Comparison of ENCODE assay signal across 2 cellular contexts in the genomic region with DNA sequence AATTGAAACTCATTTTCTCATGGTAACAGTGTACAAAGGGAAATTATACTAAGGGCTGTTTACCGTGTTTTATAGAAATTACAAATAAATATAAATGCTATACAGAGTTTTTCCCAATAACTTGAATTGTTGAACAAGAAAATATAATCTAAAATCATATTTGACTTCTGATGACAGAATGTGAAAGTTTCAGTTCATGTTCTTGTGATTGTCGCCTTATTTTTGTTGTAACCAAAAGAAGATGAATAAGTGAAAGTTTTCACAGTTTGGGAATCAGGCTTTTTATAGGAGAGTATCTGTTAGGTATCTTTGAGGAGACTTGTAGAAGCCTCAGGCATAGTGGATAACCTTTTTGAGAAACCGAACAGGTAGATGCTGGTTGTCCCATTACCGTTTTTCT.
TF ChIP-seq lines count a peak whose summit lies in the region.

No MANE protein-coding gene starts in this region.

TF ChIP-seq in liver, 16 proteins besides CTCF, POLR2A, EP300 and RAD21 (continued from another document):
- TF ChIP-seq, protein P1, sequence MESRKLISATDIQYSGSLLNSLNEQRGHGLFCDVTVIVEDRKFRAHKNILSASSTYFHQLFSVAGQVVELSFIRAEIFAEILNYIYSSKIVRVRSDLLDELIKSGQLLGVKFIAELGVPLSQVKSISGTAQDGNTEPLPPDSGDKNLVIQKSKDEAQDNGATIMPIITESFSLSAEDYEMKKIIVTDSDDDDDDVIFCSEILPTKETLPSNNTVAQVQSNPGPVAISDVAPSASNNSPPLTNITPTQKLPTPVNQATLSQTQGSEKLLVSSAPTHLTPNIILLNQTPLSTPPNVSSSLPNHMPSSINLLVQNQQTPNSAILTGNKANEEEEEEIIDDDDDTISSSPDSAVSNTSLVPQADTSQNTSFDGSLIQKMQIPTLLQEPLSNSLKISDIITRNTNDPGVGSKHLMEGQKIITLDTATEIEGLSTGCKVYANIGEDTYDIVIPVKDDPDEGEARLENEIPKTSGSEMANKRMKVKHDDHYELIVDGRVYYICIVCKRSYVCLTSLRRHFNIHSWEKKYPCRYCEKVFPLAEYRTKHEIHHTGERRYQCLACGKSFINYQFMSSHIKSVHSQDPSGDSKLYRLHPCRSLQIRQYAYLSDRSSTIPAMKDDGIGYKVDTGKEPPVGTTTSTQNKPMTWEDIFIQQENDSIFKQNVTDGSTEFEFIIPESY (IDR thresholded peaks at IDR 0.05): no peak
- TF ChIP-seq JUND (IDR thresholded peaks at IDR 0.05) (no peak), GABPA (IDR thresholded peaks at IDR 0.05 in 1 of 2, conservative IDR thresholded peaks at IDR 0.05 in 1 of 2) (no peak), FOXA2 (IDR thresholded peaks at IDR 0.05) (no peak), MAX (IDR thresholded peaks at IDR 0.05) (no peak), FOXA1 (IDR thresholded peaks at IDR 0.05) (no peak), EGR1 (IDR thresholded peaks at IDR 0.05; ENCODE audit: low read depth in 2 of 2) (no peak), TAF1 (conservative IDR thresholded peaks at IDR 0.05) (no peak), HNF4G (IDR thresholded peaks at IDR 0.05) (no peak), YY1 (IDR thresholded peaks at IDR 0.05) (no peak), SP1 (IDR thresholded peaks at IDR 0.05) (no peak), NR2F2 (IDR thresholded peaks at IDR 0.05) (no peak), RXRA (IDR thresholded peaks at IDR 0.05) (no peak)
- TF ChIP-seq, protein P2, sequence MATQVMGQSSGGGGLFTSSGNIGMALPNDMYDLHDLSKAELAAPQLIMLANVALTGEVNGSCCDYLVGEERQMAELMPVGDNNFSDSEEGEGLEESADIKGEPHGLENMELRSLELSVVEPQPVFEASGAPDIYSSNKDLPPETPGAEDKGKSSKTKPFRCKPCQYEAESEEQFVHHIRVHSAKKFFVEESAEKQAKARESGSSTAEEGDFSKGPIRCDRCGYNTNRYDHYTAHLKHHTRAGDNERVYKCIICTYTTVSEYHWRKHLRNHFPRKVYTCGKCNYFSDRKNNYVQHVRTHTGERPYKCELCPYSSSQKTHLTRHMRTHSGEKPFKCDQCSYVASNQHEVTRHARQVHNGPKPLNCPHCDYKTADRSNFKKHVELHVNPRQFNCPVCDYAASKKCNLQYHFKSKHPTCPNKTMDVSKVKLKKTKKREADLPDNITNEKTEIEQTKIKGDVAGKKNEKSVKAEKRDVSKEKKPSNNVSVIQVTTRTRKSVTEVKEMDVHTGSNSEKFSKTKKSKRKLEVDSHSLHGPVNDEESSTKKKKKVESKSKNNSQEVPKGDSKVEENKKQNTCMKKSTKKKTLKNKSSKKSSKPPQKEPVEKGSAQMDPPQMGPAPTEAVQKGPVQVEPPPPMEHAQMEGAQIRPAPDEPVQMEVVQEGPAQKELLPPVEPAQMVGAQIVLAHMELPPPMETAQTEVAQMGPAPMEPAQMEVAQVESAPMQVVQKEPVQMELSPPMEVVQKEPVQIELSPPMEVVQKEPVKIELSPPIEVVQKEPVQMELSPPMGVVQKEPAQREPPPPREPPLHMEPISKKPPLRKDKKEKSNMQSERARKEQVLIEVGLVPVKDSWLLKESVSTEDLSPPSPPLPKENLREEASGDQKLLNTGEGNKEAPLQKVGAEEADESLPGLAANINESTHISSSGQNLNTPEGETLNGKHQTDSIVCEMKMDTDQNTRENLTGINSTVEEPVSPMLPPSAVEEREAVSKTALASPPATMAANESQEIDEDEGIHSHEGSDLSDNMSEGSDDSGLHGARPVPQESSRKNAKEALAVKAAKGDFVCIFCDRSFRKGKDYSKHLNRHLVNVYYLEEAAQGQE (IDR thresholded peaks at IDR 0.05): no peak

TF ChIP-seq in HepG2, 621 proteins besides CTCF, POLR2A, EP300 and RAD21 (continued from another document):
- TF ChIP-seq, protein P3, sequence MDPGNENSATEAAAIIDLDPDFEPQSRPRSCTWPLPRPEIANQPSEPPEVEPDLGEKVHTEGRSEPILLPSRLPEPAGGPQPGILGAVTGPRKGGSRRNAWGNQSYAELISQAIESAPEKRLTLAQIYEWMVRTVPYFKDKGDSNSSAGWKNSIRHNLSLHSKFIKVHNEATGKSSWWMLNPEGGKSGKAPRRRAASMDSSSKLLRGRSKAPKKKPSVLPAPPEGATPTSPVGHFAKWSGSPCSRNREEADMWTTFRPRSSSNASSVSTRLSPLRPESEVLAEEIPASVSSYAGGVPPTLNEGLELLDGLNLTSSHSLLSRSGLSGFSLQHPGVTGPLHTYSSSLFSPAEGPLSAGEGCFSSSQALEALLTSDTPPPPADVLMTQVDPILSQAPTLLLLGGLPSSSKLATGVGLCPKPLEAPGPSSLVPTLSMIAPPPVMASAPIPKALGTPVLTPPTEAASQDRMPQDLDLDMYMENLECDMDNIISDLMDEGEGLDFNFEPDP (CRISPR knock-in tag; conservative IDR thresholded peaks at IDR 0.05): no peak
- no peak for TF ChIP-seq ZFY (CRISPR knock-in tag; IDR thresholded peaks at IDR 0.05)
- TF ChIP-seq ZNF644 (CRISPR knock-in tag; IDR thresholded peaks at IDR 0.05; ENCODE audit: low read depth): no peak
- TF ChIP-seq, protein P4, sequence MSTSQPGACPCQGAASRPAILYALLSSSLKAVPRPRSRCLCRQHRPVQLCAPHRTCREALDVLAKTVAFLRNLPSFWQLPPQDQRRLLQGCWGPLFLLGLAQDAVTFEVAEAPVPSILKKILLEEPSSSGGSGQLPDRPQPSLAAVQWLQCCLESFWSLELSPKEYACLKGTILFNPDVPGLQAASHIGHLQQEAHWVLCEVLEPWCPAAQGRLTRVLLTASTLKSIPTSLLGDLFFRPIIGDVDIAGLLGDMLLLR (CRISPR knock-in tag; IDR thresholded peaks at IDR 0.05): no peak
- no peak for TF ChIP-seq GATAD2A (CRISPR knock-in tag; IDR thresholded peaks at IDR 0.05)
- TF ChIP-seq FIP1L1 (IDR thresholded peaks at IDR 0.05; ENCODE audit: borderline replicate concordance, insufficient read depth, low read depth, low read length): no peak
- no peak for TF ChIP-seq ZNF260 (CRISPR knock-in tag; IDR thresholded peaks at IDR 0.05; ENCODE audit: borderline replicate concordance, low read depth)
- TF ChIP-seq, protein P5, sequence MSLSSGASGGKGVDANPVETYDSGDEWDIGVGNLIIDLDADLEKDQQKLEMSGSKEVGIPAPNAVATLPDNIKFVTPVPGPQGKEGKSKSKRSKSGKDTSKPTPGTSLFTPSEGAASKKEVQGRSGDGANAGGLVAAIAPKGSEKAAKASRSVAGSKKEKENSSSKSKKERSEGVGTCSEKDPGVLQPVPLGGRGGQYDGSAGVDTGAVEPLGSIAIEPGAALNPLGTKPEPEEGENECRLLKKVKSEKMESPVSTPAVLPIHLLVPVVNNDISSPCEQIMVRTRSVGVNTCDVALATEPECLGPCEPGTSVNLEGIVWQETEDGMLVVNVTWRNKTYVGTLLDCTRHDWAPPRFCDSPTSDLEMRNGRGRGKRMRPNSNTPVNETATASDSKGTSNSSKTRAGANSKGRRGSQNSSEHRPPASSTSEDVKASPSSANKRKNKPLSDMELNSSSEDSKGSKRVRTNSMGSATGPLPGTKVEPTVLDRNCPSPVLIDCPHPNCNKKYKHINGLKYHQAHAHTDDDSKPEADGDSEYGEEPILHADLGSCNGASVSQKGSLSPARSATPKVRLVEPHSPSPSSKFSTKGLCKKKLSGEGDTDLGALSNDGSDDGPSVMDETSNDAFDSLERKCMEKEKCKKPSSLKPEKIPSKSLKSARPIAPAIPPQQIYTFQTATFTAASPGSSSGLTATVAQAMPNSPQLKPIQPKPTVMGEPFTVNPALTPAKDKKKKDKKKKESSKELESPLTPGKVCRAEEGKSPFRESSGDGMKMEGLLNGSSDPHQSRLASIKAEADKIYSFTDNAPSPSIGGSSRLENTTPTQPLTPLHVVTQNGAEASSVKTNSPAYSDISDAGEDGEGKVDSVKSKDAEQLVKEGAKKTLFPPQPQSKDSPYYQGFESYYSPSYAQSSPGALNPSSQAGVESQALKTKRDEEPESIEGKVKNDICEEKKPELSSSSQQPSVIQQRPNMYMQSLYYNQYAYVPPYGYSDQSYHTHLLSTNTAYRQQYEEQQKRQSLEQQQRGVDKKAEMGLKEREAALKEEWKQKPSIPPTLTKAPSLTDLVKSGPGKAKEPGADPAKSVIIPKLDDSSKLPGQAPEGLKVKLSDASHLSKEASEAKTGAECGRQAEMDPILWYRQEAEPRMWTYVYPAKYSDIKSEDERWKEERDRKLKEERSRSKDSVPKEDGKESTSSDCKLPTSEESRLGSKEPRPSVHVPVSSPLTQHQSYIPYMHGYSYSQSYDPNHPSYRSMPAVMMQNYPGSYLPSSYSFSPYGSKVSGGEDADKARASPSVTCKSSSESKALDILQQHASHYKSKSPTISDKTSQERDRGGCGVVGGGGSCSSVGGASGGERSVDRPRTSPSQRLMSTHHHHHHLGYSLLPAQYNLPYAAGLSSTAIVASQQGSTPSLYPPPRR (CRISPR knock-in tag; IDR thresholded peaks at IDR 0.05; ENCODE audit: borderline replicate concordance): no peak
- no peak for TF ChIP-seq ZNF530 (CRISPR knock-in tag; IDR thresholded peaks at IDR 0.05; ENCODE audit: low read depth)
- TF ChIP-seq, protein P6, sequence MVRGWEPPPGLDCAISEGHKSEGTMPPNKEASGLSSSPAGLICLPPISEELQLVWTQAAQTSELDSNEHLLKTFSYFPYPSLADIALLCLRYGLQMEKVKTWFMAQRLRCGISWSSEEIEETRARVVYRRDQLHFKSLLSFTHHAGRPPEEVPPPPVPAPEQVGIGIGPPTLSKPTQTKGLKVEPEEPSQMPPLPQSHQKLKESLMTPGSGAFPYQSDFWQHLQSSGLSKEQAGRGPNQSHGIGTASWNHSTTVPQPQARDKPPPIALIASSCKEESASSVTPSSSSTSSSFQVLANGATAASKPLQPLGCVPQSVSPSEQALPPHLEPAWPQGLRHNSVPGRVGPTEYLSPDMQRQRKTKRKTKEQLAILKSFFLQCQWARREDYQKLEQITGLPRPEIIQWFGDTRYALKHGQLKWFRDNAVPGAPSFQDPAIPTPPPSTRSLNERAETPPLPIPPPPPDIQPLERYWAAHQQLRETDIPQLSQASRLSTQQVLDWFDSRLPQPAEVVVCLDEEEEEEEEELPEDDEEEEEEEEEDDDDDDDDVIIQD (CRISPR knock-in tag; IDR thresholded peaks at IDR 0.05; ENCODE audit: low read depth): no peak
- TF ChIP-seq POLR2AphosphoS5 (IDR thresholded peaks at IDR 0.05; ENCODE audit: low read depth, low read length): no peak
- no peak for TF ChIP-seq ZNF230 (CRISPR knock-in tag; IDR thresholded peaks at IDR 0.05)
- no peak for TF ChIP-seq ZFYVE20 (CRISPR knock-in tag; IDR thresholded peaks at IDR 0.05; ENCODE audit: borderline replicate concordance, low read depth)
